Comparison of ENCODE assay signal across 11 cellular contexts in the genomic region with DNA sequence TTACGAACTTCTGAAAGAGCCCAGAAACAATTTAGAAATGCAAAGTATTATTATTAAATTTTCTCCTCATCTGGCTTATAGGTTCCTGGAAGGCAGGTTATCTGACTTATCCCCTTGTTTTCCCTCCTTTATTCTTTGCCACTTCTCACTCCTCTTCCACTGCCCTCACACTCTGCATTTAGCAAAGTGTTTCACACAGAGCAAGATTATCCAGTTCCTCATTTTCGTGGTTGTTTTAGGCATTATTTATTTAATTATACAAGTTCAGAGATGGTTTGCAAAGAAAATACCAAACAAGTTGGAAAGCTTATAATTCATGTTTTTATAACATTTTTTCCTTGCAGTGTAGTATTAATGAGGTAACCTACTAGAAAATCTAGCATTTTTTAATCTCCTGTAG.
DNase-seq lines count a peak whose midpoint lies in the region; FAIRE-seq and TF ChIP-seq lines count a peak whose summit lies in the region.
"Had no signal": no experiment of that assay in that cellular context is flagged by ENCODE, and none has a peak within 500 bp of the region (broad histone marks: within the 10 kb centered on the region; RNA-seq: fewer than 3 reads in every experiment).

No MANE protein-coding gene starts in this region.

- no peak for DNase-seq in GM12891 (ENCODE audit: insufficient read length, low spot score)
- peak; percentile 53 to 55 for DNase-seq in Kasumi-1 (lab: John Stamatoyannopoulos, UW)
- peak; percentile 51 for DNase-seq in OCI-M1 (lab: John Stamatoyannopoulos, UW)
- no peak for DNase-seq in stimulated activated CD8-positive, alpha-beta memory T cell treated with anti-CD3 and anti-CD28 coated beads, Interleukin-4, amount 100 ng/mL, for 48 hours
- DNase-seq in D341Med (ENCODE audit: low spot score), result no peak
- DNase-seq: CD8-positive, alpha-beta T cell had no signal

- no peak for FAIRE-seq in GM12891 (lab: Jason Lieb, UNC)
- FAIRE-seq in islet of Langerhans (lab: Jason Lieb, UNC), result peak; percentile 17
- FAIRE-seq: D721Med, G401.6, H54, HepG2 had no signal

- no peak for TF ChIP-seq POLR2A in GM12891 (IDR thresholded peaks at IDR 0.05; ENCODE audit: low read depth, low read length)

TF ChIP-seq in GM12891, 5 proteins besides CTCF, POLR2A, EP300 and RAD21:
- peak; percentile 33; the same call in 1 of the 2 replicates for TF ChIP-seq SPI1 (IDR thresholded peaks at IDR 0.05; ENCODE audit: low read depth, low read length)
- TF ChIP-seq POU2F2 (IDR thresholded peaks at IDR 0.05; ENCODE audit: low read depth, low read length), result no peak

Comparison
In these comparisons a context has a peak if more than half of its experiments do, and no peak if none do; other contexts are left out.
1. DNase-seq: peak in Kasumi-1 (2 of 2) and OCI-M1 (single experiment); none in GM12891 (single experiment), stimulated activated CD8-positive, alpha-beta memory T cell treated with anti-CD3 and anti-CD28 coated beads, Interleukin-4, amount 100 ng/mL, for 48 hours (single experiment) and D341Med (single experiment).